Comparison of ENCODE assay signal across 19 cellular contexts in genomic region chr15:37125143-37125542, GRCh38. TPM values are rescaled to one million over a fixed set of nuclear protein-coding genes. Genes with fewer than 3 reads are reported as not detected.
DNase-seq lines count a peak whose midpoint lies in the region; ATAC-seq and TF ChIP-seq lines count a peak whose summit lies in the region.
"Had no signal": no experiment of that assay in that cellular context is flagged by ENCODE, and none has a peak within 500 bp of the region (broad histone marks: within the 10 kb centered on the region; RNA-seq: fewer than 3 reads in every experiment).

No MANE protein-coding gene starts in this region.

- H3K4me1 ChIP-seq in adipocyte (ENCODE audit: control insufficient read depth, insufficient read depth, low read length) (no peaks in the 10 kb centered on the region), transverse colon (peaks cover 0 to 3% (median 0%) of the 10 kb centered on the region in 4 donors)
- H3K4me1 ChIP-seq: ascending aorta had no signal

- 47 to 58% methylated on average over 4 of the region's 4 CpGs for WGBS in transverse colon (ENCODE audit: low coverage in 1 of 2), 2 donors

- no peaks in the 10 kb centered on the region for H3K9me3 ChIP-seq in adipocyte (ENCODE audit: control insufficient read depth, low read length)
- no peaks in the 10 kb centered on the region for H3K9me3 ChIP-seq in transverse colon
- H3K9me3 ChIP-seq: ascending aorta had no signal

- H3K27ac ChIP-seq in transverse colon = peak overlapping the region in 3 of 4 donors; percentile 16 to 40 (median 36)
- H3K27ac ChIP-seq: ascending aorta had no signal

- H3K36me3 ChIP-seq in adipocyte (ENCODE audit: control insufficient read depth, insufficient read depth, low read length, severe bottlenecking) = no peaks in the 10 kb centered on the region
- no peaks in the 10 kb centered on the region for H3K36me3 ChIP-seq in transverse colon
- H3K36me3 ChIP-seq: ascending aorta had no signal

- TF ChIP-seq POLR2A in transverse colon (IDR thresholded peaks at IDR 0.05) = no peak

- TF ChIP-seq CTCF in fibroblast of the aortic adventitia (IDR thresholded peaks at IDR 0.05; ENCODE audit: insufficient read depth, low read length) = no peak
- no peak for TF ChIP-seq CTCF in transverse colon (IDR thresholded peaks at IDR 0.05)

- in situ Hi-C loops in transverse colon (cut with MboI; ENCODE audit: low pct_ligation_motif_present in 1 of 4, low pct_unique_long_range_greater_than_20kb in 1 of 4, low sequenced_read_pairs in 3 of 4) = loop anchor here in 1 of 4 donors (25.0 kb wide), 1 partner anchor 613 kb away; no protein-coding TSS in a partner anchor

- H3K9ac ChIP-seq in adipocyte (ENCODE audit: low read length) = no peak overlapping the region

- TF ChIP-seq EP300 in transverse colon (IDR thresholded peaks at IDR 0.05; ENCODE audit: low read depth) = no peak

- H3K27me3 ChIP-seq in adipocyte (replicated peaks; ENCODE audit: control insufficient read depth, insufficient read depth, low read length) (no peaks in the 10 kb centered on the region), transverse colon (peaks cover 8% of the 10 kb centered on the region)
- H3K27me3 ChIP-seq: ascending aorta had no signal

- intact Hi-C loops in transverse colon (cut with DNase I; ENCODE audit: low total_unique reads) = no loop called here

- no peak for ATAC-seq in activated CD4-positive, CD25-positive, alpha-beta regulatory T cell treated with anti-CD3 and anti-CD28 coated beads, Interleukin-2, amount 50 U/mL, for 24 hours
- ATAC-seq: activated T-cell treated with anti-CD3 and anti-CD28 coated beads, Interleukin-2, amount 50 U/mL, for 72 hours had no signal

- DNase-seq in NCI-H345 (lab: John Stamatoyannopoulos, UW) (peak; percentile 0), NCI-H345 treated with DMSO at 0.1 percent for 48 hours (lab: John Stamatoyannopoulos, UW; ENCODE audit: unreplicated experiment) (no peak), adipocyte (ENCODE audit: low read depth) (peak; percentile 63), fibroblast of the aortic adventitia (ENCODE audit: low read depth) (peak; percentile 50), transverse colon (no peak), SW 1271 (lab: John Stamatoyannopoulos, UW) (no peak)
- no peak for DNase-seq in activated T-cell treated with anti-CD3 and anti-CD28 coated beads, Interleukin-2, amount 50 U/mL, for 48 hours
- DNase-seq: 8988T; activated CD4-positive, alpha-beta T cell treated with anti-CD3 and anti-CD28 coated beads for 1 hour; activated CD8-positive, alpha-beta memory T cell treated with anti-CD3 and anti-CD28 coated beads for 24 hours; activated naive CD4-positive, alpha-beta T cell treated with anti-CD3 and anti-CD28 coated beads, Interleukin-2, amount 50 U/mL, for 16 hours; activated T-cell treated with anti-CD3 and anti-CD28 coated beads, Interleukin-2, amount 50 U/mL, for 72 hours; Calu3; endodermal cell; immature natural killer cell; NCI-H1436 treated with DMSO at 0.1 percent for 48 hours; stimulated activated CD4-positive, alpha-beta T cell treated with anti-CD3 and anti-CD28 coated beads, Interleukin-4, amount 100 ng/mL, for 4 hours had no signal

- no peak overlapping the region for H3K4me3 ChIP-seq in adipocyte (ENCODE audit: low read length)
- no peak overlapping the region for H3K4me3 ChIP-seq in fibroblast of the aortic adventitia (ENCODE audit: low read depth, low read length)
- H3K4me3 ChIP-seq in transverse colon = no peak overlapping the region
- H3K4me3 ChIP-seq: ascending aorta had no signal

RNA-seq across cellular contexts. Expression of gene MEIS2, which starts 24.8 kb away (rescaled TPM):
- total RNA-seq in fibroblast of the aortic adventitia (ENCODE audit: low replicate concordance) (43.7 and 84.0 TPM in 2 replicates), transverse colon (10 to 100 TPM; 16.5 to 43.4 (median 32.7) TPM)

Comparison
In these comparisons a context has a peak if more than half of its experiments do, and no peak if none do; other contexts are left out.
1. DNase-seq: peak in NCI-H345 (single experiment), adipocyte (single experiment) and fibroblast of the aortic adventitia (single experiment); none in NCI-H345 treated with DMSO at 0.1 percent for 48 hours (single experiment), transverse colon (single experiment), activated T-cell treated with anti-CD3 and anti-CD28 coated beads, Interleukin-2, amount 50 U/mL, for 48 hours (0 of 2) and SW 1271 (0 of 2).